27 cellular contexts compared by ENCODE assay signal in genomic region chr2:237667891-237668290, GRCh38. TPM values are rescaled to one million over a fixed set of nuclear protein-coding genes. Genes with fewer than 3 reads are reported as not detected.
DNase-seq lines count a peak whose midpoint lies in the region; ATAC-seq and TF ChIP-seq lines count a peak whose summit lies in the region.
"Had no signal": no experiment of that assay in that cellular context is flagged by ENCODE, and none has a peak within 500 bp of the region (broad histone marks: within the 10 kb centered on the region; RNA-seq: fewer than 3 reads in every experiment).

No MANE protein-coding gene starts in this region.

- no peak overlapping the region for H3K4me3 ChIP-seq in DOHH2 (ENCODE audit: low read length)
- no peak overlapping the region for H3K4me3 ChIP-seq in OCI-LY7 (ENCODE audit: low read depth, low read length, poor library complexity, severe bottlenecking)
- H3K4me3 ChIP-seq in skeletal muscle tissue (ENCODE audit: low read length in 3 of 3), result no peak overlapping the region
- H3K4me3 ChIP-seq: breast epithelium, K562, ovary, thyroid gland had no signal

- H3K4me1 ChIP-seq in DOHH2 (ENCODE audit: control insufficient read depth, low read length) (peaks cover 85% of the 10 kb centered on the region), OCI-LY7 (ENCODE audit: insufficient read depth, low read length, poor library complexity, severe bottlenecking) (peaks cover 97% of the 10 kb centered on the region), skeletal muscle tissue (ENCODE audit: control insufficient read depth in 3 of 3, insufficient read depth in 3 of 3, low read length in 3 of 3) (peaks cover 47 to 63% (median 54%) of the 10 kb centered on the region in 3 donors)

- TF ChIP-seq CTCF in DOHH2 (IDR thresholded peaks at IDR 0.05; ENCODE audit: low read depth, low read length, poor library complexity, severe bottlenecking), result no peak
- TF ChIP-seq CTCF in OCI-LY7 (conservative IDR thresholded peaks at IDR 0.05; ENCODE audit: low read length), result no peak

- peak overlapping the region in 1 of 3 donors; percentile 19 for H3K9ac ChIP-seq in skeletal muscle tissue (ENCODE audit: low read depth in 1 of 3, low read length in 3 of 3)

- H3K27me3 ChIP-seq in DOHH2 (ENCODE audit: control insufficient read depth, low read length), result no peaks in the 10 kb centered on the region
- H3K27me3 ChIP-seq in skeletal muscle tissue (ENCODE audit: control insufficient read depth in 3 of 3, insufficient read depth in 3 of 3, low read length in 3 of 3), result no peaks in the 10 kb centered on the region
- H3K27me3 ChIP-seq: breast epithelium, ovary, thyroid gland had no signal

- H3K79me2 ChIP-seq in DOHH2 (ENCODE audit: control insufficient read depth, low read length), result no peaks in the 10 kb centered on the region
- H3K79me2 ChIP-seq in OCI-LY7 (ENCODE audit: insufficient read depth, low read depth, low read length), result no peaks in the 10 kb centered on the region

- H3F3A ChIP-seq in DOHH2 (ENCODE audit: control insufficient read depth, insufficient read depth), result peaks cover 30% of the 10 kb centered on the region

- H3K9me2 ChIP-seq in DOHH2 (replicated peaks; ENCODE audit: control insufficient read depth, low read length), result no peaks in the 10 kb centered on the region
- no peaks in the 10 kb centered on the region for H3K9me2 ChIP-seq in OCI-LY7 (ENCODE audit: insufficient read depth, low read length)

- 0 out of 2 replicates have a peak overlapping the region, but pooled peaks have one; percentile 1 for H2AFZ ChIP-seq in OCI-LY7 (ENCODE audit: low read length)

- no peak for ATAC-seq in GM18861 (IDR thresholded peaks at IDR 0.05; ENCODE audit: unreplicated experiment)
- ATAC-seq: activated CD4-positive, alpha-beta T cell treated with anti-CD3 and anti-CD28 coated beads for 36 hours; activated CD8-positive, alpha-beta T cell treated with anti-CD3 and anti-CD28 coated beads, Interleukin-2, amount 10 ng/mL, durations not matched to agents 7 days and 5 days; CD8-positive, alpha-beta T cell; HCT116; K562; natural killer cell; Panc1 had no signal

- H3K4me2 ChIP-seq in DOHH2 (ENCODE audit: low read length) (no peak overlapping the region), OCI-LY7 (ENCODE audit: low read length) (peak overlapping the region; percentile 93)

- H3K27ac ChIP-seq in DOHH2 (ENCODE audit: low read depth, low read length) (0 out of 2 replicates have a peak overlapping the region, but pooled peaks have one; percentile 87), OCI-LY7 (ENCODE audit: low read depth, low read length, poor library complexity, severe bottlenecking) (peak overlapping the region; percentile 97), skeletal muscle tissue (ENCODE audit: low read depth, low read length) (peak overlapping the region; percentile 8)
- H3K27ac ChIP-seq: breast epithelium, ovary, thyroid gland had no signal

- H4K20me1 ChIP-seq in DOHH2 (ENCODE audit: control insufficient read depth, insufficient read depth, low read depth, low read length), result no peaks in the 10 kb centered on the region
- H4K20me1 ChIP-seq in OCI-LY7 (ENCODE audit: insufficient read depth, low read length), result no peaks in the 10 kb centered on the region

- CTCF ChIA-PET in OCI-LY7 (lab: Charles Lee; ENCODE audit: unreplicated experiment), result interaction anchor here (0.7 to 1.5 kb wide), 2 partner anchors 21 to 30 kb away, joined by 4 to 19 read pairs; no protein-coding TSS in a partner anchor

- POLR2A ChIA-PET in OCI-LY7 (lab: Charles Lee), result interaction anchor here (0.6 to 12.5 kb wide), 4 partner anchors 10 to 1331 kb away, joined by 3 to 290 read pairs (median 3); no protein-coding TSS in a partner anchor

- H3K9me3 ChIP-seq in DOHH2 (ENCODE audit: control insufficient read depth, insufficient read depth, low read length), result no peaks in the 10 kb centered on the region
- H3K9me3 ChIP-seq in OCI-LY7 (ENCODE audit: low read length), result no peaks in the 10 kb centered on the region
- no peaks in the 10 kb centered on the region for H3K9me3 ChIP-seq in skeletal muscle tissue (ENCODE audit: control insufficient read depth in 3 of 3, low read length in 3 of 3)
- H3K9me3 ChIP-seq: breast epithelium, ovary, thyroid gland had no signal

- DNase-seq in OCI-LY7 (ENCODE audit: low spot score) (no peak), mesenteric fat pad (ENCODE audit: low spot score) (peak; percentile 81), RKO (ENCODE audit: low spot score) (no peak), NCI-H187 (lab: John Stamatoyannopoulos, UW) (no peak), GOT3 (lab: John Stamatoyannopoulos, UW) (no peak)
- DNase-seq: activated CD4-positive, alpha-beta T cell treated with anti-CD3 and anti-CD28 coated beads for 36 hours; activated CD8-positive, alpha-beta T cell treated with anti-CD3 and anti-CD28 coated beads, Interleukin-2, amount 10 ng/mL, durations not matched to agents 7 days and 5 days; CD8-positive, alpha-beta T cell; kidney; natural killer cell; NCI-H1092; NCI-H1694 treated with DMSO at 0.1 percent for 48 hours; NCI-H2171; NCI-H510A treated with DMSO at 0.1 percent for 48 hours; NK-92 treated with Interleukin-12 subunit alpha and Interleukin-12 subunit beta, amount 100 ng/mL, for 24 hours; ovary; retina; SHP77; stimulated activated CD8-positive, alpha-beta memory T cell treated with anti-CD3 and anti-CD28 coated beads, Interleukin-4, amount 100 ng/mL, for 48 hours; thyroid gland had no signal

- no TSS peak for BruUV-seq in OCI-LY7 (replicated peaks; lab: Mats Ljungman, UMichigan)

- H3K36me3 ChIP-seq in DOHH2 (ENCODE audit: control insufficient read depth, low read length) (no peaks in the 10 kb centered on the region), OCI-LY7 (ENCODE audit: insufficient read depth, low read length) (no peaks in the 10 kb centered on the region), skeletal muscle tissue (ENCODE audit: control insufficient read depth in 3 of 3, insufficient read depth in 3 of 3, low read length in 3 of 3) (peaks cover 0 to 6% (median 2%) of the 10 kb centered on the region in 3 donors)
- H3K36me3 ChIP-seq: breast epithelium, ovary, thyroid gland had no signal

- intact Hi-C loops in OCI-LY7 (cut with micrococcal nuclease; ENCODE audit: unreplicated experiment), result loop anchor here (10.0 kb wide), 1 partner anchor 513 kb away; no protein-coding TSS in a partner anchor

RNA-seq across cellular contexts. Expression of gene LRRFIP1, which starts 40.5 kb away (rescaled TPM):
- total RNA-seq in OCI-LY7 (2014; rRNA removed; shearing (Covaris generic)), result 95.7 and 102 TPM in 2 replicates
- total RNA-seq in OCI-LY7 (2022) (216 and 246 TPM in 2 replicates), mesenteric fat pad (144 TPM), skeletal muscle tissue (65.8 TPM)

Comparison
In these comparisons a context has a peak if more than half of its experiments do, and no peak if none do; other contexts are left out.
1. H3K27ac ChIP-seq: peak in every context shown above with its lines; median percentile 97 in OCI-LY7; 87 in DOHH2; 8 in skeletal muscle tissue.